In the genomic region with DNA sequence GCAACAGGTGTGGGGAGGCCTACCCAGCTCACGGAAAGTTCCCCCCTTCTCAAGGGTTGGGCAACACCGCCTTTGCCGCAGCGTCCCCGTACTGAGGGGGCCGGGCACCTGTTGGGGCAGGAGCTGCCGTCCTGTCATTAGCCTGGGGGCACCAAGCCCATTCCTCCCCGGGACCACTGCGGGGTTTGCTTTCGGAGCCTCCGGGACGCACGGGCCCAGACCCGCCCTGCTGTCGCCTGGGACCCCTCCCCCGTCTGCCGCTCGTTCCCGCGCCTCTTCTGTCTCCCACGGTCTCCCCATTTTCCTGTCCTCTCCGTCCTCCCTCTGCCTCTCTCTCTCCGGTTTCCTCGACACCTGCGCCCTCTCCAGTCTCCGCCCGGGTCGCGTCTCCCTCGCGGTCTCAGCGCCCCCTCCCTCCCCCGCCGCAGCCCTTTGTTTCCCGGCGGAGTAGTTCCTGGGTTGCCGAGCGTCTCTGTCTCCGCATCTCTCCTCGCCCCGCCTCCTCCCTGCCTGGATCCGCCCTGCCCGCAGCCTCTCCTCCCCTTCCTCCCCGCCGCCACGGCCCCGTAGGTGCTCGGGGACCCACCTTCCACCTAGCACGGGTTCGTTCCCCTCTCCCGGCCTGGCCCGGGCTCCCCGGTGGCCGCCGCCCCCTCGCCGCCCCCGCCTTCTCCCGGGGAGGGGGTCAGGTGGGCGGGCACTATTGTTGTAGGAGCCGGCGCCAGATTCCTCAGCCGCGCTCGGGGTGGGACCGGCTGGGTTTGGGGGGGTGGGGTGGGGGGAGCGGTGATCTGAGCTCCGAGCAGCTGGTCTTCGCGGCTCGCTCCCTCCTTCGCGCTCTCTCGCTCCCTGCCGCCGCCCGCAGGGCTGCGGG, we compare ENCODE assay signal across 8 cellular contexts. TPM values are rescaled to one million over a fixed set of nuclear protein-coding genes. Genes with fewer than 3 reads are reported as not detected.
DNase-seq lines count a peak whose midpoint lies in the region; ATAC-seq and TF ChIP-seq lines count a peak whose summit lies in the region.

A gene (plus strand): TSS at position 540 of the 874 bp plus-strand sequence. CDS start 434 bp downstream, outside the sequence.

- H3K9me3 ChIP-seq in HUES48 (ENCODE audit: control insufficient read depth, insufficient read depth, low read length): no peaks in the 10 kb centered on the region

- DNase-seq in EH (ENCODE audit: low read depth) (peak; percentile 71), RPMI7951 (ENCODE audit: low read depth) (peak; percentile 44), activated gamma-delta T cell treated with Interleukin-2 at 50 U/mL for 16 hours (peak; percentile 73), germinal center (ENCODE audit: low spot score) (peak; percentile 65), omental fat pad (ENCODE audit: low spot score) (peak; percentile 36)

- H3K36me3 ChIP-seq in HUES48 (ENCODE audit: control insufficient read depth, insufficient read depth, low read length): no peaks in the 10 kb centered on the region

- peak within 1 kb of the TSS; percentile 67 for H3K4me3 ChIP-seq in HUES48 (ENCODE audit: low read depth, low read length)

- peaks cover 38% of the 10 kb centered on the region for H3K27me3 ChIP-seq in HUES48 (ENCODE audit: control insufficient read depth, insufficient read depth, low read length)

- peak within 1 kb of the TSS; percentile 56 for H3K27ac ChIP-seq in HUES48 (ENCODE audit: low read depth, low read length)
- H3K27ac ChIP-seq in temporal lobe (ENCODE audit: low read depth, low read length): no peak within 1 kb of the TSS

- no peak within 1 kb of the TSS for H3K9ac ChIP-seq in HUES48 (ENCODE audit: low read depth, low read length)

- ATAC-seq in omental fat pad (ENCODE audit: low FRiP score): peak; percentile 30
- ATAC-seq in HG03457 (IDR thresholded peaks at IDR 0.05; ENCODE audit: unreplicated experiment): no peak

- TF ChIP-seq CTCF in omental fat pad (IDR thresholded peaks at IDR 0.05): no peak

- H3K4me1 ChIP-seq in HUES48 (ENCODE audit: control insufficient read depth, insufficient read depth, low read length): peaks cover 13% of the 10 kb centered on the region

RNA-seq across cellular contexts. Expression of the gene that starts here (rescaled TPM):
- total RNA-seq in RPMI7951 (2014; rRNA removed; shearing (Covaris generic)): 10.5 and 11.2 TPM in 2 replicates
- total RNA-seq in omental fat pad (10 to 100 TPM in 1 of 4 donors, 1 to 10 TPM in 3; 6.8 to 18.1 (median 8.5) TPM), temporal lobe (42.8 TPM)
